21 cellular contexts compared by ENCODE assay signal in genomic region chr20:9334866-9335265, GRCh38.
DNase-seq lines count a peak whose midpoint lies in the region; ATAC-seq, FAIRE-seq and TF ChIP-seq lines count a peak whose summit lies in the region.
"Had no signal": no experiment of that assay in that cellular context is flagged by ENCODE, and none has a peak within 500 bp of the region (broad histone marks: within the 10 kb centered on the region; RNA-seq: fewer than 3 reads in every experiment).

No MANE protein-coding gene starts in this region.

- H3K4me1 ChIP-seq in A549: peaks cover 48% of the 10 kb centered on the region
- H3K4me1 ChIP-seq in PC-9 (replicated peaks; ENCODE audit: insufficient read depth): peaks cover 8% of the 10 kb centered on the region; the same call in 1 of the 2 replicates
- H3K4me1 ChIP-seq in mucosa of rectum (ENCODE audit: control insufficient read depth in 2 of 2, insufficient read depth in 2 of 2, low read length in 2 of 2): peaks cover 12 to 39% of the 10 kb centered on the region in 2 donors

- no peak overlapping the region for H3K9ac ChIP-seq in mucosa of rectum (ENCODE audit: low read depth in 1 of 2, low read length in 2 of 2)
- H3K9ac ChIP-seq: BLaER1, GM23248 had no signal

- H3K4me3 ChIP-seq in A549: no peak overlapping the region
- no peak overlapping the region for H3K4me3 ChIP-seq in PC-9
- H3K4me3 ChIP-seq in mucosa of rectum (ENCODE audit: low read length in 2 of 2): peak overlapping the region; percentile 46 to 51
- H3K4me3 ChIP-seq: BLaER1, GM12878, GM23248 had no signal

- no TSS peak for BruUV-seq in PC-9 (replicated peaks; lab: Mats Ljungman, UMichigan)

- ATAC-seq in A549: no peak
- ATAC-seq: CD8-positive, alpha-beta T cell; GM12878 had no signal

- POLR2A ChIA-PET in A549 (lab: Yijun Ruan, JAX): no interaction called here
- POLR2A ChIA-PET in PC-9 (lab: Charles Lee; ENCODE audit: unreplicated experiment): no interaction called here

- CTCF ChIA-PET in A549 (lab: Yijun Ruan, JAX): interaction anchor here (1.3 to 1.4 kb wide), 2 partner anchors 24 to 481 kb away, joined by 3 to 5 read pairs; no protein-coding TSS in a partner anchor
- CTCF ChIA-PET in PC-9 (lab: Charles Lee): no interaction called here

- no peak for DNase-seq in A549 (ENCODE audit: low read depth in 1 of 2, low spot score in 1 of 2)
- DNase-seq in PC-9: no peak
- no peak for DNase-seq in NCI-H1105 treated with DMSO at 0.1 percent for 48 hours (lab: John Stamatoyannopoulos, UW)
- no peak for DNase-seq in activated T-cell treated with anti-CD3 and anti-CD28 coated beads for 4 hours
- DNase-seq in stimulated activated CD8-positive, alpha-beta memory T cell treated with anti-CD3 and anti-CD28 coated beads, Interleukin-4, amount 100 ng/mL, for 48 hours: no peak
- DNase-seq in activated CD8-positive, alpha-beta memory T cell treated with anti-CD3 and anti-CD28 coated beads for 24 hours: no peak
- DNase-seq: Caco-2; CD4-positive, CD25-positive, alpha-beta regulatory T cell; CD8-positive, alpha-beta T cell; DMS79; EL; GDM1; GM23248; H7; HCEC 1CT had no signal

- H3K4me2 ChIP-seq in A549 (peak overlapping the region; percentile 28), PC-9 (peak overlapping the region; percentile 38; the same call in 1 of the 2 replicates)
- H3K4me2 ChIP-seq: BLaER1 had no signal

- H4K20me1 ChIP-seq in PC-9 (ENCODE audit: insufficient read depth): no peaks in the 10 kb centered on the region
- H4K20me1 ChIP-seq: BLaER1 had no signal

- WGBS in A549 (ENCODE audit: missing lambda C conversion rate): 76% methylated on average over 3 of the region's 3 CpGs

- no peaks in the 10 kb centered on the region for H3F3A ChIP-seq in PC-9 (ENCODE audit: insufficient read depth, low read depth)

- no peak for FAIRE-seq in A549 (lab: Jason Lieb, UNC)
- FAIRE-seq: GM12878, GM19239, H1 had no signal

- no peak for TF ChIP-seq RAD21 in A549 (conservative IDR thresholded peaks at IDR 0.05 in 1 of 2, IDR thresholded peaks at IDR 0.05 in 1 of 2)

- no peak for TF ChIP-seq POLR2A in A549 (IDR thresholded peaks at IDR 0.05; ENCODE audit: low read length)

- H3K9me3 ChIP-seq in A549 (no peaks in the 10 kb centered on the region), PC-9 (ENCODE audit: insufficient read depth, low read depth) (no peaks in the 10 kb centered on the region; the same call in 1 of the 2 replicates), mucosa of rectum (ENCODE audit: control insufficient read depth in 2 of 2, low read length in 2 of 2) (no peaks in the 10 kb centered on the region)
- H3K9me3 ChIP-seq: BLaER1, Caco-2 had no signal

- no peaks in the 10 kb centered on the region for H3K36me3 ChIP-seq in PC-9 (ENCODE audit: low read depth)
- peaks cover 2 to 4% of the 10 kb centered on the region in 2 donors for H3K36me3 ChIP-seq in mucosa of rectum (ENCODE audit: control insufficient read depth in 2 of 2, insufficient read depth in 2 of 2, low read length in 2 of 2)
- H3K36me3 ChIP-seq: BLaER1 had no signal

- TF ChIP-seq CTCF in A549 (IDR thresholded peaks at IDR 0.05): no peak
- TF ChIP-seq CTCF in PC-9 (conservative IDR thresholded peaks at IDR 0.05): no peak

- TF ChIP-seq EP300 in A549 (IDR thresholded peaks at IDR 0.05): no peak

- no peak overlapping the region for H2AFZ ChIP-seq in PC-9
- H2AFZ ChIP-seq: GM23248 had no signal

- H3K27me3 ChIP-seq in PC-9 (ENCODE audit: insufficient read depth, low read depth) (no peaks in the 10 kb centered on the region), mucosa of rectum (ENCODE audit: control insufficient read depth in 2 of 2, insufficient read depth in 2 of 2, low read length in 2 of 2) (no peaks in the 10 kb centered on the region)
- H3K27me3 ChIP-seq: BLaER1 had no signal

- no peaks in the 10 kb centered on the region for H3K79me2 ChIP-seq in PC-9 (ENCODE audit: low read depth)

- H3K27ac ChIP-seq in A549 (peak overlapping the region in 1 of 2 experiments; percentile 2; a peak in 1 of 6 replicates), PC-9 (no peak overlapping the region), mucosa of rectum (ENCODE audit: low read depth in 2 of 2, low read length in 2 of 2) (peak overlapping the region in 1 of 2 donors; percentile 12)
- H3K27ac ChIP-seq: BLaER1, C4-2B, GM23248 had no signal

- H3K9me2 ChIP-seq in PC-9 (ENCODE audit: insufficient read depth): no peaks in the 10 kb centered on the region

- intact Hi-C loops in PC-9 (cut with micrococcal nuclease; ENCODE audit: unreplicated experiment): no loop called here

TF ChIP-seq in A549, 52 proteins besides CTCF, POLR2A, EP300 and RAD21:
- TF ChIP-seq BHLHE40 (IDR thresholded peaks at IDR 0.05; ENCODE audit: low read depth, low read length) (no peak), HOXB5 (CRISPR knock-in tag; IDR thresholded peaks at IDR 0.05) (no peak), FOSB (CRISPR knock-in tag; IDR thresholded peaks at IDR 0.05) (no peak), MAZ (IDR thresholded peaks at IDR 0.05; ENCODE audit: borderline replicate concordance, low read depth, low read length) (no peak), ZC3H11A (IDR thresholded peaks at IDR 0.05) (no peak), TFCP2L1 (CRISPR knock-in tag; IDR thresholded peaks at IDR 0.05) (no peak), NFE2L2 (conservative IDR thresholded peaks at IDR 0.05; ENCODE audit: low read length) (no peak), NPAS2 (CRISPR knock-in tag; IDR thresholded peaks at IDR 0.05; ENCODE audit: borderline replicate concordance) (no peak), RFX5 (IDR thresholded peaks at IDR 0.05) (no peak), USF2 (IDR thresholded peaks at IDR 0.05) (no peak), MYC (IDR thresholded peaks at IDR 0.05; ENCODE audit: borderline replicate concordance, low read length) (no peak), REST (IDR thresholded peaks at IDR 0.05) (no peak), ZNF302 (CRISPR knock-in tag; IDR thresholded peaks at IDR 0.05) (no peak), CHD2 (IDR thresholded peaks at IDR 0.05; ENCODE audit: low read length, partially characterized antibody) (no peak), NR3C1 (IDR thresholded peaks at IDR 0.05) (no peak), CEBPB (IDR thresholded peaks at IDR 0.05) (no peak), KDM5A (IDR thresholded peaks at IDR 0.05) (no peak), HES2 (IDR thresholded peaks at IDR 0.05) (no peak), CHD4 (IDR thresholded peaks at IDR 0.05; ENCODE audit: borderline replicate concordance) (no peak)

Comparison
In these comparisons a context has a peak if more than half of its experiments do, and no peak if none do; other contexts are left out.
1. H3K4me3 ChIP-seq: peak in mucosa of rectum (2 of 2); none in A549 (single experiment) and PC-9 (single experiment).